17 cellular contexts compared by ENCODE assay signal in the genomic region with DNA sequence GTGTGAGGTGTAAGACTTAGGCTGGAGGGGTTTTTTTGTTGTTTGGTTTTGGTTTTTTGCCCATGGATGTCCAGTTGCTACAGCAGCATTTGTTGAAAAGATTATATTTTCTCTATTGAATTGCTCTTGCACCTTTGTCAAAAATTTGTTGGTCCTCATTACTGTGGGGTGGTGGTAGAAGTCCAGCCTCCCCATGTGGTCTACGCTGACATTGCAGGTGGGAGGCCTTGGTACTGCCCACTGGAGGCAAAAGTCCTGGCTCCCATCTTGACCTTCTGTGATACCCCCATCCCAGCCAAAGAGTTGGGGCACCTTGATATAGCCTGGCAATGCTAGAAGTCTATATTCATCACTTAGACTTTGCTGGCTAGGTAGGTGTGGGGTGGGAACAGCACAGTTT. TPM values are rescaled to one million over a fixed set of nuclear protein-coding genes. Genes with fewer than 3 reads are reported as not detected.
A peak's percentile ranks its signal among the peaks of the same experiment; 100 is the strongest.
DNase-seq lines count a peak whose midpoint lies in the region; ATAC-seq and TF ChIP-seq lines count a peak whose summit lies in the region.
"Had no signal": no experiment of that assay in that cellular context is flagged by ENCODE, and none has a peak within 500 bp of the region (broad histone marks: within the 10 kb centered on the region; RNA-seq: fewer than 3 reads in every experiment).

No MANE protein-coding gene starts in this region.

- H3K9me3 Mint-ChIP-seq in endodermal cell (no peaks in the 10 kb centered on the region), osteocyte (ENCODE audit: unreplicated experiment) (peaks cover 9% of the 10 kb centered on the region)

- ATAC-seq in left lobe of liver (no peak), HG03460 (IDR thresholded peaks at IDR 0.05; ENCODE audit: unreplicated experiment) (no peak)
- ATAC-seq: HepG2, T-helper 17 cell had no signal

- no peaks in the 10 kb centered on the region for H3K36me3 Mint-ChIP-seq in endodermal cell (ENCODE audit: low read depth)
- no peaks in the 10 kb centered on the region for H3K36me3 Mint-ChIP-seq in osteocyte (ENCODE audit: unreplicated experiment)

- no peaks in the 10 kb centered on the region for H3K36me3 ChIP-seq in OCI-LY3 (replicated peaks; ENCODE audit: low read depth, low read length)
- no peaks in the 10 kb centered on the region for H3K36me3 ChIP-seq in endodermal cell (ENCODE audit: control insufficient read depth, insufficient read depth, low read length)
- no peaks in the 10 kb centered on the region for H3K36me3 ChIP-seq in prostate gland
- H3K36me3 ChIP-seq: BLaER1 had no signal

- no peaks in the 10 kb centered on the region for H3K79me2 ChIP-seq in OCI-LY3 (ENCODE audit: low read length)

- DNase-seq in endodermal cell (peak; percentile 67), osteocyte (ENCODE audit: extremely low spot score, unreplicated experiment) (peak; percentile 34), left lobe of liver (ENCODE audit: low spot score) (no peak), NCI-H146 treated with DMSO at 0.1 percent for 48 hours (lab: John Stamatoyannopoulos, UW; ENCODE audit: unreplicated experiment) (no peak), prostate gland (ENCODE audit: low spot score) (no peak)
- DNase-seq: activated CD4-positive, alpha-beta T cell treated with anti-CD3 and anti-CD28 coated beads for 4 hours; activated naive CD4-positive, alpha-beta T cell treated with anti-CD3 and anti-CD28 coated beads for 36 hours; HCEC 1CT; NCI-H2171; NCI-H748 treated with DMSO at 0.1 percent for 48 hours; posterior cingulate gyrus; T-helper 17 cell had no signal

- TF ChIP-seq POLR2A in prostate gland (IDR thresholded peaks at IDR 0.05) = no peak

- no peak overlapping the region for H3K4me2 ChIP-seq in OCI-LY3 (ENCODE audit: low read length)
- H3K4me2 ChIP-seq: BLaER1 had no signal

- H3K4me1 ChIP-seq in OCI-LY3 (ENCODE audit: low read length) (no peaks in the 10 kb centered on the region), endodermal cell (ENCODE audit: control insufficient read depth, insufficient read depth, low read length) (no peaks in the 10 kb centered on the region), prostate gland (replicated peaks) (no peaks in the 10 kb centered on the region)

- no peaks in the 10 kb centered on the region for H3K9me3 ChIP-seq in OCI-LY3 (ENCODE audit: insufficient read depth, low read length)
- no peaks in the 10 kb centered on the region for H3K9me3 ChIP-seq in endodermal cell (ENCODE audit: control insufficient read depth, low read length)
- H3K9me3 ChIP-seq in prostate gland = no peaks in the 10 kb centered on the region
- H3K9me3 ChIP-seq: BLaER1 had no signal

- H3K9ac ChIP-seq in OCI-LY3 (ENCODE audit: low read length) (no peak overlapping the region), endodermal cell (ENCODE audit: extremely low read depth, low read length, poor library complexity, severe bottlenecking) (no peak overlapping the region)
- H3K9ac ChIP-seq: BLaER1 had no signal

- TF ChIP-seq CTCF in GM12872 (IDR thresholded peaks at IDR 0.05; ENCODE audit: insufficient read depth, low read depth, low read length) (peak; percentile 39; the same call in 1 of the 3 replicates), OCI-LY3 (IDR thresholded peaks at IDR 0.05; ENCODE audit: low read depth, low read length) (peak; percentile 21; the same call in 1 of the 2 replicates), endodermal cell (conservative IDR thresholded peaks at IDR 0.05) (peak; percentile 69), osteocyte (IDR thresholded peaks at IDR 0.05) (peak; percentile 11), prostate gland (IDR thresholded peaks at IDR 0.05) (no peak)

- no peak overlapping the region for H3K4me3 Mint-ChIP-seq in endodermal cell
- no peak overlapping the region for H3K4me3 Mint-ChIP-seq in osteocyte (ENCODE audit: unreplicated experiment)
- H3K4me3 Mint-ChIP-seq: activated naive CD4-positive, alpha-beta T cell treated with anti-CD3 and anti-CD28 coated beads for 36 hours; T-helper 17 cell had no signal

- H3K4me3 ChIP-seq in OCI-LY3 (ENCODE audit: low read length) (no peak overlapping the region), endodermal cell (ENCODE audit: low read length) (no peak overlapping the region), prostate gland (no peak overlapping the region)
- H3K4me3 ChIP-seq: BLaER1 had no signal

- WGBS in endodermal cell (ENCODE audit: insufficient coverage in 1 of 2, insufficient read length in 1 of 2), 2 experiments = 79 to 80% methylated on average over 1 of the region's 1 CpG
- WGBS in prostate gland = 82% methylated on average over 1 of the region's 1 CpG

- H3K27ac ChIP-seq in OCI-LY3 (ENCODE audit: low read length) (no peak overlapping the region), endodermal cell (ENCODE audit: low read depth, low read length) (no peak overlapping the region), prostate gland (no peak overlapping the region)
- H3K27ac ChIP-seq: BLaER1 had no signal

- H4K20me1 ChIP-seq in OCI-LY3 (ENCODE audit: insufficient read depth, low read length) = no peaks in the 10 kb centered on the region
- H4K20me1 ChIP-seq: BLaER1 had no signal

- no peak overlapping the region for H2AFZ ChIP-seq in OCI-LY3 (ENCODE audit: low read depth, low read length)

- H3K27me3 Mint-ChIP-seq in endodermal cell (ENCODE audit: insufficient read depth) (peaks cover 63% of the 10 kb centered on the region), osteocyte (ENCODE audit: unreplicated experiment) (peaks cover 64% of the 10 kb centered on the region)

- intact Hi-C loops in prostate gland (cut with DNase I) = no loop called here

- no peaks in the 10 kb centered on the region for H3K4me1 Mint-ChIP-seq in endodermal cell
- peaks cover 1% of the 10 kb centered on the region for H3K4me1 Mint-ChIP-seq in osteocyte (ENCODE audit: unreplicated experiment)

- H3K27me3 ChIP-seq in OCI-LY3 (ENCODE audit: low read depth, low read length) (peaks cover 20% of the 10 kb centered on the region), endodermal cell (ENCODE audit: control insufficient read depth, insufficient read depth, low read length, poor library complexity, severe bottlenecking) (peaks cover 49% of the 10 kb centered on the region), prostate gland (replicated peaks; ENCODE audit: insufficient read depth) (no peaks in the 10 kb centered on the region)

- H3K27ac Mint-ChIP-seq in endodermal cell (no peak overlapping the region), osteocyte (ENCODE audit: unreplicated experiment) (no peak overlapping the region)
- H3K27ac Mint-ChIP-seq: activated naive CD4-positive, alpha-beta T cell treated with anti-CD3 and anti-CD28 coated beads for 36 hours; T-helper 17 cell had no signal

RNA-seq across cellular contexts. Expression of a gene that starts 5.4 kb away (rescaled TPM):
- total RNA-seq in endodermal cell (1 to 10 TPM; 2.2 to 3.0 TPM), osteocyte (7.8 and 11.3 TPM in 2 replicates), left lobe of liver (0.35 TPM), prostate gland (1 to 10 TPM; 4.5 to 7.1 TPM)
- polyA plus RNA-seq in endodermal cell (2013, experiment 1 of 2) = 20.7 TPM
- polyA plus RNA-seq in endodermal cell (2013, experiment 2 of 2) = 16.9 TPM
- total RNA-seq: activated naive CD4-positive, alpha-beta T cell treated with anti-CD3 and anti-CD28 coated beads for 36 hours; HepG2 had no signal

Comparison
In these comparisons a context has a peak if more than half of its experiments do, and no peak if none do; other contexts are left out.
1. CTCF ChIP-seq: peak in GM12872 (single experiment), OCI-LY3 (single experiment), endodermal cell (single experiment) and osteocyte (single experiment); none in prostate gland (0 of 4).
2. DNase-seq: peak in endodermal cell (single experiment) and osteocyte (single experiment); none in left lobe of liver (single experiment), NCI-H146 treated with DMSO at 0.1 percent for 48 hours (single experiment) and prostate gland (single experiment).